ENCODE assay signal across 13 cellular contexts in the genomic region with DNA sequence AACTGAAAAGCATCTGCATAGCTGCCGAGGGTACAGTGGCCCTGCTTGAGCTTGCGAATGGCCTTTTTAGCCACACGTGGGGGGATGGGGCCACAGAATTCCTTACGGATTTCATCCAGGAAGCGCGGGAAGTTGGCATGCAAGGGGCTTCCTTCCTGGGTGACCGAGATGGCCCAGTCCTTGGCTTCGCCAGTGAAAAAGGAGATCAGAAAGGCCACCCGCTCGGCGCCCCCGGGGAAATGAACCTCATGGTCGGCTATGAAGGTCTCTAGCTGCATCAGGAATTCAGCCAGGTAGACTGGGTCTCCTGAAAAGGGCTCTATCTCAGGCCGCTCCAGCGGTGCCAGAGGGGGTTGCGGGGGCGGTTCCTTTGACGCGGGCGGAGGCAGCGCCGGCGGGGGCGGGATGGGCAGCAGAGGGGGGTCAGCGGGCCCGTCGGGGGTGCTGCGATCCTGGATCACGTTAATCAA. TPM values are rescaled to one million over a fixed set of nuclear protein-coding genes. Genes with fewer than 3 reads are reported as not detected.
DNase-seq lines count a peak whose midpoint lies in the region; ATAC-seq, FAIRE-seq and TF ChIP-seq lines count a peak whose summit lies in the region.
"Had no signal": no experiment of that assay in that cellular context is flagged by ENCODE, and none has a peak within 500 bp of the region (broad histone marks: within the 10 kb centered on the region; RNA-seq: fewer than 3 reads in every experiment).

No MANE protein-coding gene starts in this region.

- peak overlapping the region; percentile 87 for H3K4me2 ChIP-seq in A549
- H3K4me2 ChIP-seq in fibroblast of lung (ENCODE audit: extremely low read depth, insufficient read depth, low read length): peak overlapping the region; percentile 64

- CTCF ChIA-PET in A549 (lab: Yijun Ruan, JAX): interaction anchor here (1.2 to 3.7 kb wide), 2 partner anchors 112 to 220 kb away, joined by 4 to 26 read pairs; partner anchors contain the start of gene NHSL2
- CTCF ChIA-PET in activated CD4-positive, alpha-beta memory T cell treated with anti-CD3 and anti-CD28 coated beads, Interleukin-2, amount 10 ng/mL, durations not matched to agents 7 days and 5 days (lab: Charles Lee): interaction anchor here (1.8 to 2.0 kb wide), 2 partner anchors 109 to 113 kb away, joined by 6 to 10 read pairs; no protein-coding TSS in a partner anchor

- in situ Hi-C loops in G401 (cut with HindIII; ENCODE audit: low sequenced_read_pairs): no loop called here

- peaks cover 15% of the 10 kb centered on the region for H3K4me1 Mint-ChIP-seq in activated CD4-positive, alpha-beta memory T cell treated with anti-CD3 and anti-CD28 coated beads, Interleukin-2, amount 10 ng/mL, durations not matched to agents 7 days and 5 days

- DNase-seq in A549 (ENCODE audit: low read depth in 1 of 2, low spot score in 1 of 2) (no peak), fibroblast of lung (ENCODE audit: low read depth in 2 of 2) (no peak), G401 (ENCODE audit: low spot score) (no peak), mucosa of descending colon (no peak)
- no peak for DNase-seq in activated CD4-positive, alpha-beta memory T cell treated with anti-CD3 and anti-CD28 coated beads, Interleukin-2, amount 10 ng/mL, durations not matched to agents 7 days and 5 days
- DNase-seq: activated naive CD4-positive, alpha-beta T cell; COR-L47 had no signal

- intact Hi-C loops in mucosa of descending colon (cut with DNase I, micrococcal nuclease): no loop called here

- peaks cover 11% of the 10 kb centered on the region for H3K4me1 ChIP-seq in A549
- peaks cover 27% of the 10 kb centered on the region for H3K4me1 ChIP-seq in HUES6 (ENCODE audit: control insufficient read depth, insufficient read depth, low read length)
- peaks cover 5% of the 10 kb centered on the region for H3K4me1 ChIP-seq in fibroblast of lung (ENCODE audit: control insufficient read depth, extremely low read depth, insufficient read depth, low read length)
- H3K4me1 ChIP-seq in neuron (ENCODE audit: insufficient read depth, low read length): peaks cover 27% of the 10 kb centered on the region
- no peaks in the 10 kb centered on the region for H3K4me1 ChIP-seq in mucosa of descending colon (ENCODE audit: low read depth)

- no peak overlapping the region for H2AFZ ChIP-seq in fibroblast of lung (ENCODE audit: low read length)
- H2AFZ ChIP-seq in neuron (ENCODE audit: low read depth, low read length): no peak overlapping the region

- H3K79me2 ChIP-seq in fibroblast of lung (ENCODE audit: control insufficient read depth, insufficient read depth, low read length): no peaks in the 10 kb centered on the region

- H3K36me3 ChIP-seq in HUES6 (ENCODE audit: control insufficient read depth, insufficient read depth, low read length) (0 out of 2 replicates have a peak, but pooled peaks cover 6% of the 10 kb centered on the region), fibroblast of lung (ENCODE audit: control insufficient read depth, insufficient read depth, low read length) (peaks cover 3% of the 10 kb centered on the region), neuron (ENCODE audit: insufficient read depth, low read length) (peaks cover 6% of the 10 kb centered on the region), mucosa of descending colon (ENCODE audit: low read depth) (no peaks in the 10 kb centered on the region)

- peaks cover 59% of the 10 kb centered on the region for H3K27me3 Mint-ChIP-seq in activated CD4-positive, alpha-beta memory T cell treated with anti-CD3 and anti-CD28 coated beads, Interleukin-2, amount 10 ng/mL, durations not matched to agents 7 days and 5 days

- H3K4me3 ChIP-seq in A549: peak overlapping the region; percentile 66
- H3K4me3 ChIP-seq in HUES6 (ENCODE audit: low read depth, low read length): peak overlapping the region; percentile 66
- peak overlapping the region; percentile 14 to 65 (median 51) for H3K4me3 ChIP-seq in fibroblast of lung (replicated peaks in 1 of 4; ENCODE audit: control extremely low read depth in 1 of 4, insufficient read depth in 1 of 4, low read depth in 3 of 4, low read length in 4 of 4)
- peak overlapping the region; percentile 42 for H3K4me3 ChIP-seq in neuron (ENCODE audit: low read length)
- no peak overlapping the region for H3K4me3 ChIP-seq in mucosa of descending colon

- peaks cover 3% of the 10 kb centered on the region for H3K36me3 Mint-ChIP-seq in activated CD4-positive, alpha-beta memory T cell treated with anti-CD3 and anti-CD28 coated beads, Interleukin-2, amount 10 ng/mL, durations not matched to agents 7 days and 5 days (ENCODE audit: low read depth)

- WGBS in A549 (ENCODE audit: missing lambda C conversion rate): 93% methylated on average over 15 of the region's 29 CpGs

- no peak overlapping the region for H3K9ac ChIP-seq in HUES6 (ENCODE audit: low read length)
- no peak overlapping the region for H3K9ac ChIP-seq in fibroblast of lung (ENCODE audit: insufficient read depth, low read length)

- peaks cover 71% of the 10 kb centered on the region for H3K27me3 ChIP-seq in HUES6 (ENCODE audit: control insufficient read depth, insufficient read depth, low read length)
- H3K27me3 ChIP-seq in fibroblast of lung (ENCODE audit: control insufficient read depth, insufficient read depth, low read length): peaks cover 3% of the 10 kb centered on the region
- no peaks in the 10 kb centered on the region for H3K27me3 ChIP-seq in neuron (ENCODE audit: insufficient read depth, low read length)

- H3K9me3 Mint-ChIP-seq in activated CD4-positive, alpha-beta memory T cell treated with anti-CD3 and anti-CD28 coated beads, Interleukin-2, amount 10 ng/mL, durations not matched to agents 7 days and 5 days: no peaks in the 10 kb centered on the region

- FAIRE-seq in A549 (lab: Jason Lieb, UNC): no peak
- FAIRE-seq: H54, TTC549 had no signal

- no peaks in the 10 kb centered on the region for H4K20me1 ChIP-seq in fibroblast of lung (ENCODE audit: control insufficient read depth, extremely low read depth, insufficient read depth, low read length)

- no peak for TF ChIP-seq EP300 in A549 (IDR thresholded peaks at IDR 0.05)

- H3K4me3 Mint-ChIP-seq in activated CD4-positive, alpha-beta memory T cell treated with anti-CD3 and anti-CD28 coated beads, Interleukin-2, amount 10 ng/mL, durations not matched to agents 7 days and 5 days: no peak overlapping the region

- no peak for TF ChIP-seq RAD21 in A549 (conservative IDR thresholded peaks at IDR 0.05 in 1 of 2, IDR thresholded peaks at IDR 0.05 in 1 of 2)

- H3K9me3 ChIP-seq in A549: no peaks in the 10 kb centered on the region
- H3K9me3 ChIP-seq in HUES6 (ENCODE audit: control insufficient read depth, insufficient read depth, low read depth, low read length): peaks cover 6% of the 10 kb centered on the region; the same call in 1 of the 2 replicates
- H3K9me3 ChIP-seq in fibroblast of lung (ENCODE audit: control insufficient read depth, insufficient read depth, low read depth, low read length): no peaks in the 10 kb centered on the region
- peaks cover 19% of the 10 kb centered on the region for H3K9me3 ChIP-seq in neuron (ENCODE audit: low read length)
- H3K9me3 ChIP-seq in mucosa of descending colon: no peaks in the 10 kb centered on the region

- H3K27ac ChIP-seq in A549 (peak overlapping the region in 1 of 2 experiments; percentile 91; a peak in 2 of 6 replicates), HUES6 (ENCODE audit: low read depth, low read length) (no peak overlapping the region), fibroblast of lung (ENCODE audit: insufficient read depth, low read length) (no peak overlapping the region)

- TF ChIP-seq POLR2A in A549 (IDR thresholded peaks at IDR 0.05; ENCODE audit: low read length): no peak

- ATAC-seq in A549 (no peak), GM19324 (IDR thresholded peaks at IDR 0.05; ENCODE audit: low FRiP score, unreplicated experiment) (no peak), mucosa of descending colon (no peak)

- POLR2A ChIA-PET in A549 (lab: Yijun Ruan, JAX): interaction anchor here (1.3 to 2.8 kb wide), 4 partner anchors 9 to 132 kb away, joined by 4 to 22 read pairs (median 6); partner anchors contain the start of gene PIN4
- POLR2A ChIA-PET in activated CD4-positive, alpha-beta memory T cell treated with anti-CD3 and anti-CD28 coated beads, Interleukin-2, amount 10 ng/mL, durations not matched to agents 7 days and 5 days (lab: Charles Lee): interaction anchor here (1.3 kb wide), 1 partner anchor 11 kb away, joined by 3 read pairs; no protein-coding TSS in a partner anchor

- no peak for TF ChIP-seq CTCF in A549 (IDR thresholded peaks at IDR 0.05)
- no peak for TF ChIP-seq CTCF in fibroblast of lung (conservative IDR thresholded peaks at IDR 0.05 in 1 of 2, IDR thresholded peaks at IDR 0.05 in 1 of 2; ENCODE audit: low read depth in 1 of 2, low read length in 2 of 2)
- TF ChIP-seq CTCF in mucosa of descending colon (IDR thresholded peaks at IDR 0.05): no peak

- H3K27ac Mint-ChIP-seq in activated CD4-positive, alpha-beta memory T cell treated with anti-CD3 and anti-CD28 coated beads, Interleukin-2, amount 10 ng/mL, durations not matched to agents 7 days and 5 days: no peak overlapping the region

RNA-seq across cellular contexts. Expression of gene RTL5, which starts 0.9 kb away (rescaled TPM):
- polyA plus RNA-seq in A549 (2011; rRNA removed) (1.2 and 2.2 TPM in 2 replicates), A549 (2017; fragmentation: RNase III; extraction: RNeasy Plus Mini Kit Qiagen cat#74134 plus additional on column Dnase treatment) (2.9 to 3.3 TPM (median 3.2 TPM) in 3 replicates), fibroblast of lung (4.2 and 6.9 TPM in 2 replicates)
- 1.8 and 2.1 TPM in 2 replicates for polyA plus RNA-seq in A549 (2012; cell fraction: cytosol; rRNA removed)
- 3.2 and 3.3 TPM in 2 replicates for polyA plus RNA-seq in A549 (2012; cell fraction: nucleus; rRNA removed)
- 3.2 and 3.6 TPM in 2 replicates for polyA minus RNA-seq in A549 (2011; rRNA and poly(A)+ RNA removed)
- total RNA-seq in fibroblast of lung (2.8 and 4.5 TPM in 2 replicates), mucosa of descending colon (10 to 100 TPM in 1 of 3 donors, 1 to 10 TPM in 1, under 1 TPM in 1; 0.75 to 13.5 (median 2.7) TPM)
- polyA plus RNA-seq in fibroblast of lung (2012): 8.5 and 12.0 TPM in 2 replicates
- polyA minus RNA-seq in fibroblast of lung (ENCODE audit: low replicate concordance): 17.0 and 26.7 TPM in 2 replicates
- total RNA-seq in G401 (2014; rRNA removed; shearing (Covaris generic)): 2.0 and 2.3 TPM in 2 replicates
- under 1 TPM; 0.13 TPM for total RNA-seq in activated CD4-positive, alpha-beta memory T cell treated with anti-CD3 and anti-CD28 coated beads, Interleukin-2, amount 10 ng/mL, durations not matched to agents 7 days and 5 days
- total RNA-seq: HT-29 had no signal

RNA-seq across cellular contexts. Expression of gene PIN4, which starts 50.8 kb away (rescaled TPM):
- 24.0 and 43.4 TPM in 2 replicates for polyA plus RNA-seq in A549 (2011; rRNA removed)
- polyA plus RNA-seq in A549 (2012; cell fraction: cytosol; rRNA removed): 18.2 and 22.0 TPM in 2 replicates
- polyA plus RNA-seq in A549 (2012; cell fraction: nucleus; rRNA removed): 1.4 and 3.2 TPM in 2 replicates
- 105 to 111 TPM (median 109 TPM) in 3 replicates for polyA plus RNA-seq in A549 (2017; fragmentation: RNase III; extraction: RNeasy Plus Mini Kit Qiagen cat#74134 plus additional on column Dnase treatment)
- 3.6 TPM in 2 replicates for polyA minus RNA-seq in A549 (2011; rRNA and poly(A)+ RNA removed)
- 5.1 and 19.8 TPM in 2 replicates for total RNA-seq in fibroblast of lung
- 22.0 and 30.9 TPM in 2 replicates for polyA plus RNA-seq in fibroblast of lung
- 34.8 and 39.2 TPM in 2 replicates for polyA plus RNA-seq in fibroblast of lung (2012)
- not detected in 2 replicates for polyA minus RNA-seq in fibroblast of lung (ENCODE audit: low replicate concordance)
- total RNA-seq in G401 (2014; rRNA removed; shearing (Covaris generic)): 13.3 and 19.6 TPM in 2 replicates
- 10 to 100 TPM; 10.8 to 11.7 (median 11.3) TPM for total RNA-seq in mucosa of descending colon
- total RNA-seq in activated CD4-positive, alpha-beta memory T cell treated with anti-CD3 and anti-CD28 coated beads, Interleukin-2, amount 10 ng/mL, durations not matched to agents 7 days and 5 days: 1 to 10 TPM; 7.5 to 8.9 TPM
